Comparison of ENCODE assay signal across 7 cellular contexts in the genomic region with DNA sequence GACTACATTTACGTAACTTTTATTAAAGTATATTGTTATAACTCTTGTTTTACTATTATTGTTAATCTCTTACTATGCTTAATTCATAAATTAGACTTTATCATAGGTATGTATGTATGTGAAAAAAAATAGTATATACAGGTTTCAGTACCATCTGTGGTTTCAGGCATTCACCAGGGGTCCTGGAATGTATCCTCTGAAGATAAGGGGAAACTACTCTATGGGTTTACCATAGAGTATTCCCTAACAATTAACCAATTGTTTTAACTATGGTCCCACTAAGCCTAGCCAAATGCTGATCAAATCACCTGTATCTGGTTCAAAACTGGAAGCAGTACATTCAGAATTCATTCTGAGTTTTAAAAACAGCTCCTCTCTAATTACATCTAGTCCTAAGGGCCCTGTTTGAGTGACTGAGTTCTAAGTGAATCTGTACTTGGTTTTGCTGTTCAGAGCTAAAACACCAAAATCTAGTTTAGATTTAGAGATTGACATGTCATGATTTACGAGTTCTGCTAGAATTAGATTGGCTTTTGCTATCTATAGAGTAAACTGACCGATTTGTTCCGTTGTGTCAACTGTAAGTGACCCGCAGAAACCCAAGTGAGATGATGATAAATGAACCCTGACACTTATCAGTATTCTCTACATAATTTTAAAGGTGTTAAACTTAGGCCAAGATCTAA.
"Had no signal": no experiment of that assay in that cellular context is flagged by ENCODE, and none has a peak within 500 bp of the region (broad histone marks: within the 10 kb centered on the region; RNA-seq: fewer than 3 reads in every experiment).

No MANE protein-coding gene starts in this region.

- H3K27me3 Mint-ChIP-seq: IgD-negative memory B cell had no signal

- H3K9me3 Mint-ChIP-seq: IgD-negative memory B cell had no signal

- H3K36me3 ChIP-seq: HAP-1 had no signal

- DNase-seq: GM23248, H7, KG1 had no signal

- H3K4me3 Mint-ChIP-seq: IgD-negative memory B cell had no signal

- H3K4me1 ChIP-seq: HAP-1 had no signal

- H3K27ac Mint-ChIP-seq: IgD-negative memory B cell had no signal

- H3K9ac ChIP-seq: GM23248 had no signal

- ATAC-seq: HCT116 had no signal

- FAIRE-seq: HTR-8/SVneo had no signal

- H2AFZ ChIP-seq: GM23248 had no signal

- H3K9me3 ChIP-seq: HAP-1 had no signal

- H3K27ac ChIP-seq: GM23248 had no signal

- H3K4me3 ChIP-seq: GM23248, HAP-1 had no signal
